ENCODE assay signal across 1 cellular context in genomic region chr6:26575494-26575939, GRCh38.
TF ChIP-seq lines count a peak whose summit lies in the region.

No MANE protein-coding gene starts in this region.

TF ChIP-seq in K562, 482 proteins besides CTCF, POLR2A, EP300 and RAD21 (continued from another document and continues in another):
- TF ChIP-seq CEBPZ (IDR thresholded peaks at IDR 0.05; ENCODE audit: borderline replicate concordance, low read depth, low read length): no peak
- no peak for TF ChIP-seq ZNF124 (CRISPR knock-in tag; IDR thresholded peaks at IDR 0.05)
- no peak for TF ChIP-seq DIDO1 (tag; IDR thresholded peaks at IDR 0.05; ENCODE audit: low read depth)
- no peak for TF ChIP-seq GABPA (tag; conservative IDR thresholded peaks at IDR 0.05; ENCODE audit: low read depth)
- no peak for TF ChIP-seq NCOR1 (IDR thresholded peaks at IDR 0.05)
- no peak for TF ChIP-seq DDX20 (tag; IDR thresholded peaks at IDR 0.05; ENCODE audit: low read depth)
- TF ChIP-seq TSHZ1 (CRISPR knock-in tag; IDR thresholded peaks at IDR 0.05): no peak
- no peak for TF ChIP-seq ZNF830 (CRISPR knock-in tag; IDR thresholded peaks at IDR 0.05)
- TF ChIP-seq ZBTB34 (CRISPR knock-in tag; IDR thresholded peaks at IDR 0.05): no peak
- TF ChIP-seq CAMTA2 (CRISPR knock-in tag; conservative IDR thresholded peaks at IDR 0.05): no peak
- no peak for TF ChIP-seq EWSR1 (IDR thresholded peaks at IDR 0.05; ENCODE audit: borderline replicate concordance, low read depth, partially characterized antibody)
- TF ChIP-seq NFRKB (IDR thresholded peaks at IDR 0.05; ENCODE audit: low read depth): no peak
- peak; percentile 51 for TF ChIP-seq MYBL2 (IDR thresholded peaks at IDR 0.05; ENCODE audit: low read depth)
- no peak for TF ChIP-seq MYBL2 (CRISPR knock-in tag; IDR thresholded peaks at IDR 0.05; ENCODE audit: borderline replicate concordance)
- TF ChIP-seq HNRNPLL (IDR thresholded peaks at IDR 0.05; ENCODE audit: low read depth, low read length, poor library complexity, severe bottlenecking): no peak
- no peak for TF ChIP-seq BRF2 (IDR thresholded peaks at IDR 0.05; ENCODE audit: borderline replicate concordance, insufficient read depth, insufficient read length)
- no peak for TF ChIP-seq MIER1 (IDR thresholded peaks at IDR 0.05; ENCODE audit: low read depth)
- TF ChIP-seq CUX1 (CRISPR knock-in tag; IDR thresholded peaks at IDR 0.05): no peak
- no peak for TF ChIP-seq HMGN3 (IDR thresholded peaks at IDR 0.05; ENCODE audit: borderline replicate concordance, extremely low read depth, insufficient read length, low read depth, low read length)
- TF ChIP-seq WHSC1 (IDR thresholded peaks at IDR 0.05; ENCODE audit: low read length): no peak
- no peak for TF ChIP-seq ZNF668 (CRISPR knock-in tag; IDR thresholded peaks at IDR 0.05)
- TF ChIP-seq GATAD2A (IDR thresholded peaks at IDR 0.05): no peak
- no peak for TF ChIP-seq ZNF134 (CRISPR knock-in tag; conservative IDR thresholded peaks at IDR 0.05)
- TF ChIP-seq MAFF (IDR thresholded peaks at IDR 0.05; ENCODE audit: low read length): no peak
- no peak for TF ChIP-seq CREBBP (IDR thresholded peaks at IDR 0.05; ENCODE audit: low read depth, low read length)
- no peak for TF ChIP-seq MCM7 (IDR thresholded peaks at IDR 0.05)
- TF ChIP-seq ZNF639 (CRISPR knock-in tag; conservative IDR thresholded peaks at IDR 0.05 in 1 of 2, IDR thresholded peaks at IDR 0.05 in 1 of 2): no peak
- TF ChIP-seq ZNF407 (IDR thresholded peaks at IDR 0.05; ENCODE audit: low read depth): peak; percentile 69; the same call in 1 of the 2 replicates
